ENCODE assay signal across 8 cellular contexts in genomic region chr1:15152318-15153183, GRCh38. TPM values are rescaled to one million over a fixed set of nuclear protein-coding genes. Genes with fewer than 3 reads are reported as not detected.
DNase-seq lines count a peak whose midpoint lies in the region; ATAC-seq and TF ChIP-seq lines count a peak whose summit lies in the region.

No MANE protein-coding gene starts in this region.

- H3K27me3 ChIP-seq in uterus: no peaks in the 10 kb centered on the region

- peaks cover 0 to 5% of the 10 kb centered on the region in 2 donors for H3K4me1 ChIP-seq in uterus

- ATAC-seq in GM18870 (IDR thresholded peaks at IDR 0.05; ENCODE audit: unreplicated experiment): no peak

- H3K9me3 ChIP-seq in uterus: no peaks in the 10 kb centered on the region

- H3K27ac ChIP-seq in 22Rv1 (peak overlapping the region; percentile 72), uterus (peak overlapping the region; percentile 69 to 76)

- intact Hi-C loops in uterus (cut with DNase I; ENCODE audit: low total_unique reads): loop anchor here (10.0 kb wide), 1 partner anchor 112 kb away; no protein-coding TSS in a partner anchor

- peak; percentile 85 for TF ChIP-seq CTCF in 22Rv1 (IDR thresholded peaks at IDR 0.05)
- peak; percentile 82 for TF ChIP-seq CTCF in fibroblast of villous mesenchyme (IDR thresholded peaks at IDR 0.05; ENCODE audit: insufficient read depth, low read depth, low read length)
- TF ChIP-seq CTCF in uterus (IDR thresholded peaks at IDR 0.05): peak; percentile 68 to 80 (median 74)

- DNase-seq in GM04504 (ENCODE audit: low read depth) (peak; percentile 70), NCI-H2171 (lab: John Stamatoyannopoulos, UW) (peak; percentile 80), fibroblast of villous mesenchyme (ENCODE audit: low read depth) (peak; percentile 96), myocyte (ENCODE audit: low read depth) (peak; percentile 85), uterus (peak; percentile 83 to 87)
- DNase-seq in activated T-cell treated with anti-CD3 and anti-CD28 coated beads, Interleukin-2, amount 50 U/mL, for 48 hours: peak; percentile 37 to 43

- no peaks in the 10 kb centered on the region for H3K36me3 ChIP-seq in uterus

- peak overlapping the region; percentile 72 for H3K4me3 ChIP-seq in fibroblast of villous mesenchyme (ENCODE audit: low read depth, low read length)
- peak overlapping the region; percentile 58 to 89 for H3K4me3 ChIP-seq in uterus

- TF ChIP-seq POLR2A in uterus (IDR thresholded peaks at IDR 0.05): peak in 1 of 2 donors; percentile 58

RNA-seq across cellular contexts. Expression of gene TMEM51, which starts 1.0 kb away (rescaled TPM):
- total RNA-seq in fibroblast of villous mesenchyme (14.8 and 18.6 TPM in 2 replicates), myocyte (4.5 and 9.5 TPM in 2 replicates), uterus (10 to 100 TPM in 1 of 4 donors, 1 to 10 TPM in 3; 1.3 to 45.0 (median 9.9) TPM)
- polyA plus RNA-seq in myocyte (2012): 2.3 TPM

Comparison
In these comparisons a context has a peak if more than half of its experiments do, and no peak if none do; other contexts are left out.
1. DNase-seq: peak in every context shown above with its lines; median percentile 96 in fibroblast of villous mesenchyme; 85 in myocyte; 85 in uterus; 80 in NCI-H2171; 70 in GM04504; 40 in activated T-cell treated with anti-CD3 and anti-CD28 coated beads, Interleukin-2, amount 50 U/mL, for 48 hours.